ENCODE assay signal across 21 cellular contexts in genomic region chr6:147160593-147160992, GRCh38. TPM values are rescaled to one million over a fixed set of nuclear protein-coding genes. Genes with fewer than 3 reads are reported as not detected.
DNase-seq lines count a peak whose midpoint lies in the region; ATAC-seq, FAIRE-seq and TF ChIP-seq lines count a peak whose summit lies in the region.
"Had no signal": no experiment of that assay in that cellular context is flagged by ENCODE, and none has a peak within 500 bp of the region (broad histone marks: within the 10 kb centered on the region; RNA-seq: fewer than 3 reads in every experiment).

No MANE protein-coding gene starts in this region.

- no peak for DNase-seq in heart left ventricle
- DNase-seq: ACHN; AML-193; BE2C; CD4-positive, alpha-beta T cell; CD8-positive, alpha-beta memory T cell; DMS 273 treated with DMSO at 0.1 percent for 48 hours; DMS79; EL; GDM1; H9 had no signal

- intact Hi-C loops in heart left ventricle (cut with DNase I), result no loop called here

- H3K4me3 ChIP-seq in ACC112 (ENCODE audit: low read depth, low read length) (no peak overlapping the region), parathyroid adenoma (ENCODE audit: low read depth, low read length) (no peak overlapping the region), heart left ventricle (no peak overlapping the region)
- H3K4me3 ChIP-seq: BLaER1 treated with 17β-estradiol and CSF1 and Interleukin-3, amounts not matched to agents 10 nM and 100 nM; GM12878; GM23338 had no signal

- no peak for TF ChIP-seq POLR2A in heart left ventricle (IDR thresholded peaks at IDR 0.05)

- H3K79me2 ChIP-seq in ACC112 (ENCODE audit: control insufficient read depth, insufficient read depth, low read length, unreplicated experiment), result no peaks in the 10 kb centered on the region
- H3K79me2 ChIP-seq in parathyroid adenoma, result no peaks in the 10 kb centered on the region

- peaks cover 50% of the 10 kb centered on the region for H3K4me1 ChIP-seq in ACC112 (ENCODE audit: control insufficient read depth, insufficient read depth, low read length, unreplicated experiment)
- peaks cover 43% of the 10 kb centered on the region for H3K4me1 ChIP-seq in parathyroid adenoma
- no peaks in the 10 kb centered on the region for H3K4me1 ChIP-seq in heart left ventricle
- H3K4me1 ChIP-seq: BLaER1 treated with 17β-estradiol and CSF1 and Interleukin-3, amounts not matched to agents 10 nM and 100 nM had no signal

- FAIRE-seq in A204.1 (lab: Jason Lieb, UNC) (peak; percentile 48), TTC549 (lab: Jason Lieb, UNC) (peak; percentile 39)
- FAIRE-seq: D721Med, GM12878 had no signal

- ATAC-seq in heart left ventricle (no peak), GM18511 (IDR thresholded peaks at IDR 0.05; ENCODE audit: unreplicated experiment) (no peak)
- ATAC-seq: GM12878, GM23338, HCT116 had no signal

- H3K27ac ChIP-seq in ACC112 (ENCODE audit: low read depth, low read length) (peak overlapping the region; percentile 76; the same call in 1 of the 2 replicates), parathyroid adenoma (peak overlapping the region; percentile 87), heart left ventricle (no peak overlapping the region)
- H3K27ac ChIP-seq: BLaER1 treated with 17β-estradiol and CSF1 and Interleukin-3, amounts not matched to agents 10 nM and 100 nM had no signal

- no peak overlapping the region for H3K9ac ChIP-seq in parathyroid adenoma
- H3K9ac ChIP-seq: BLaER1 treated with 17β-estradiol and CSF1 and Interleukin-3, amounts not matched to agents 10 nM and 100 nM had no signal

- H2AFZ ChIP-seq in ACC112 (ENCODE audit: low read length, unreplicated experiment) (no peak overlapping the region), parathyroid adenoma (no peak overlapping the region)
- H2AFZ ChIP-seq: GM23338 had no signal

- peak overlapping the region; percentile 4 for H3K4me2 ChIP-seq in parathyroid adenoma (ENCODE audit: low read length)
- H3K4me2 ChIP-seq: BLaER1 treated with 17β-estradiol and CSF1 and Interleukin-3, amounts not matched to agents 10 nM and 100 nM; GM23338 had no signal

- WGBS in heart left ventricle, 4 donors, result 66 to 81% (median 77%) methylated on average over 1 of the region's 1 CpG

- H3K27me3 ChIP-seq in ACC112 (ENCODE audit: insufficient read depth, low read length) (no peaks in the 10 kb centered on the region), parathyroid adenoma (ENCODE audit: control insufficient read depth, insufficient read depth, low read length) (no peaks in the 10 kb centered on the region), heart left ventricle (no peaks in the 10 kb centered on the region)
- H3K27me3 ChIP-seq: BE2C; BLaER1 treated with 17β-estradiol and CSF1 and Interleukin-3, amounts not matched to agents 10 nM and 100 nM had no signal

- TF ChIP-seq CTCF in parathyroid adenoma (IDR thresholded peaks at IDR 0.05) (no peak), heart left ventricle (IDR thresholded peaks at IDR 0.05) (no peak)

- H3K9me3 ChIP-seq in parathyroid adenoma (ENCODE audit: control insufficient read depth, low read length), result no peaks in the 10 kb centered on the region
- no peaks in the 10 kb centered on the region for H3K9me3 ChIP-seq in heart left ventricle
- H3K9me3 ChIP-seq: BE2C; BLaER1 treated with 17β-estradiol and CSF1 and Interleukin-3, amounts not matched to agents 10 nM and 100 nM had no signal

- no peaks in the 10 kb centered on the region for H3K36me3 ChIP-seq in ACC112 (ENCODE audit: insufficient read depth, low read length)
- H3K36me3 ChIP-seq in parathyroid adenoma (ENCODE audit: control insufficient read depth, insufficient read depth, low read length), result no peaks in the 10 kb centered on the region
- H3K36me3 ChIP-seq in heart left ventricle, result no peaks in the 10 kb centered on the region
- H3K36me3 ChIP-seq: BE2C; BLaER1 treated with 17β-estradiol and CSF1 and Interleukin-3, amounts not matched to agents 10 nM and 100 nM had no signal

RNA-seq across cellular contexts. Expression of gene STXBP5, which starts 43.6 kb away (rescaled TPM):
- 10 to 100 TPM; 11.8 to 20.0 (median 14.5) TPM for total RNA-seq in heart left ventricle
- polyA plus RNA-seq in heart left ventricle, result 10 to 100 TPM in 1 of 2 donors, 1 to 10 TPM in 1; 5.7 to 10.2 TPM

Comparison
In these comparisons a context has a peak if more than half of its experiments do, and no peak if none do; other contexts are left out.
1. H3K27ac ChIP-seq: peak in ACC112 (single experiment) and parathyroid adenoma (single experiment); none in heart left ventricle (0 of 12).